Comparison of ENCODE assay signal across 1 cellular context in the genomic region with DNA sequence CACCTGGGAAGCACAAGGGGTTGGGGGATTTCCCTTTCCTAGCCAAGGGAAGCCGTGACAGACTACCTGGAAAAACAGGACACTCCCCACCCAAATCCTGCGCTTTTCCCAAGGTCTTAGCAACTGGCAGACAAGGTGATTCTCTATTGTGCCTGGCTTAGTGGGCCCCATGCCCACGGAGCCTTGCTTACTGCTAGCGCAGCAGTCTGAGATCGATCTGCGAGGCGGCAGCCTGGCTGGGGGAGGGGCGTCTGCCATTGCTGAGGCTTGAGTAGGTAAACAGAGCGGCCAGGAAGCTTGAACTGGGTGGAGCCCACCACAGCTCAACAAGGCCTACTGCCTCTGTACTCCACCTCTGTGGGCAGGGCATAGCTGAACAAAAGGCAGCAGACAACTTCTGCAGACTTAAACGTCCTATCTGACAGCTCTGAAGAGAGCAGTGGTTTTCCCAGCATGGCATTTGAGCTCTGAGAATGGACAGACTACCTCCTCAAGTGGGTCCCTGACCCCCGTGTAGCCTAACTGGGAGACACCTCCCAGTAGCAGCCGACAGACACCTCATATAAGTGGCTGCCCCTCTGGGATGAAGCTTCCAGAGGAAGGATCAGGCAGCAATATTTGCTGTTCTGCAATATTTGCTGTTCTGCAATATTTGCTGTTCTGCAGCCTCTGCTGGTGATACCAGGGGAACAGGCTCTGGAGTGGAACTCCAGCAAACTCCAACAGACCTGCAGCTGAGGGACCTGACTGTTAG.
TF ChIP-seq lines count a peak whose summit lies in the region.
"Not testable (repeated sequence)": the region's sequence is repeated elsewhere in the genome, so short reads cannot be mapped to it uniquely, and the experiment has no call there.

No MANE protein-coding gene starts in this region.

TF ChIP-seq in HepG2, 621 proteins besides CTCF, POLR2A, EP300 and RAD21 (continued from another document and continues in another):
- TF ChIP-seq, protein P1, sequence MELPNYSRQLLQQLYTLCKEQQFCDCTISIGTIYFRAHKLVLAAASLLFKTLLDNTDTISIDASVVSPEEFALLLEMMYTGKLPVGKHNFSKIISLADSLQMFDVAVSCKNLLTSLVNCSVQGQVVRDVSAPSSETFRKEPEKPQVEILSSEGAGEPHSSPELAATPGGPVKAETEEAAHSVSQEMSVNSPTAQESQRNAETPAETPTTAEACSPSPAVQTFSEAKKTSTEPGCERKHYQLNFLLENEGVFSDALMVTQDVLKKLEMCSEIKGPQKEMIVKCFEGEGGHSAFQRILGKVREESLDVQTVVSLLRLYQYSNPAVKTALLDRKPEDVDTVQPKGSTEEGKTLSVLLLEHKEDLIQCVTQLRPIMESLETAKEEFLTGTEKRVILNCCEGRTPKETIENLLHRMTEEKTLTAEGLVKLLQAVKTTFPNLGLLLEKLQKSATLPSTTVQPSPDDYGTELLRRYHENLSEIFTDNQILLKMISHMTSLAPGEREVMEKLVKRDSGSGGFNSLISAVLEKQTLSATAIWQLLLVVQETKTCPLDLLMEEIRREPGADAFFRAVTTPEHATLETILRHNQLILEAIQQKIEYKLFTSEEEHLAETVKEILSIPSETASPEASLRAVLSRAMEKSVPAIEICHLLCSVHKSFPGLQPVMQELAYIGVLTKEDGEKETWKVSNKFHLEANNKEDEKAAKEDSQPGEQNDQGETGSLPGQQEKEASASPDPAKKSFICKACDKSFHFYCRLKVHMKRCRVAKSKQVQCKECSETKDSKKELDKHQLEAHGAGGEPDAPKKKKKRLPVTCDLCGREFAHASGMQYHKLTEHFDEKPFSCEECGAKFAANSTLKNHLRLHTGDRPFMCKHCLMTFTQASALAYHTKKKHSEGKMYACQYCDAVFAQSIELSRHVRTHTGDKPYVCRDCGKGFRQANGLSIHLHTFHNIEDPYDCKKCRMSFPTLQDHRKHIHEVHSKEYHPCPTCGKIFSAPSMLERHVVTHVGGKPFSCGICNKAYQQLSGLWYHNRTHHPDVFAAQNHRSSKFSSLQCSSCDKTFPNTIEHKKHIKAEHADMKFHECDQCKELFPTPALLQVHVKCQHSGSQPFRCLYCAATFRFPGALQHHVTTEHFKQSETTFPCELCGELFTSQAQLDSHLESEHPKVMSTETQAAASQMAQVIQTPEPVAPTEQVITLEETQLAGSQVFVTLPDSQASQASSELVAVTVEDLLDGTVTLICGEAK (IDR thresholded peaks at IDR 0.05): not testable (repeated sequence)
- TF ChIP-seq, protein P1 (CRISPR knock-in tag; IDR thresholded peaks at IDR 0.05): peak; percentile 90
- TF ChIP-seq ZNF451 (CRISPR knock-in tag; IDR thresholded peaks at IDR 0.05) (peak; percentile 70; the same call in 1 of the 2 replicates), ZNF790 (CRISPR knock-in tag; IDR thresholded peaks at IDR 0.05; ENCODE audit: borderline replicate concordance) (peak; percentile 81; the same call in 1 of the 2 replicates), ZNF747 (CRISPR knock-in tag; IDR thresholded peaks at IDR 0.05; ENCODE audit: borderline replicate concordance) (peak; percentile 92), SRY (CRISPR knock-in tag; IDR thresholded peaks at IDR 0.05) (peak; percentile 91), ZNF460 (CRISPR knock-in tag; IDR thresholded peaks at IDR 0.05; ENCODE audit: borderline replicate concordance) (peak; percentile 32; the same call in 1 of the 2 replicates), HOXA3 (CRISPR knock-in tag; IDR thresholded peaks at IDR 0.05) (peak; percentile 95), RELA (CRISPR knock-in tag; IDR thresholded peaks at IDR 0.05) (peak; percentile 74; the same call in 1 of the 2 replicates), GLI4 (CRISPR knock-in tag; IDR thresholded peaks at IDR 0.05; ENCODE audit: borderline replicate concordance) (peak; percentile 79; the same call in 1 of the 2 replicates), MTA1 (CRISPR knock-in tag; IDR thresholded peaks at IDR 0.05; ENCODE audit: borderline replicate concordance) (peak; percentile 100), ZFX (CRISPR knock-in tag; IDR thresholded peaks at IDR 0.05; ENCODE audit: low read depth) (peak; percentile 86), ZNF501 (CRISPR knock-in tag; IDR thresholded peaks at IDR 0.05) (peak; percentile 79), AKAP8 (CRISPR knock-in tag; IDR thresholded peaks at IDR 0.05) (peak; percentile 84; the same call in 1 of the 2 replicates), ZNF205 (CRISPR knock-in tag; IDR thresholded peaks at IDR 0.05) (peak; percentile 90), NR2C2 (CRISPR knock-in tag; IDR thresholded peaks at IDR 0.05; ENCODE audit: borderline replicate concordance) (peak; percentile 60; the same call in 1 of the 2 replicates), YY1 (IDR thresholded peaks at IDR 0.05; ENCODE audit: insufficient read depth, insufficient replicate concordance, low read depth, low read length) (peak; percentile 81), ZNF383 (CRISPR knock-in tag; IDR thresholded peaks at IDR 0.05; ENCODE audit: borderline replicate concordance) (peak; percentile 78; the same call in 1 of the 2 replicates), ZNF766 (CRISPR knock-in tag; IDR thresholded peaks at IDR 0.05; ENCODE audit: borderline replicate concordance) (0 out of 2 replicates have a peak, but pooled peaks have one; percentile 74)
- TF ChIP-seq, protein P2, sequence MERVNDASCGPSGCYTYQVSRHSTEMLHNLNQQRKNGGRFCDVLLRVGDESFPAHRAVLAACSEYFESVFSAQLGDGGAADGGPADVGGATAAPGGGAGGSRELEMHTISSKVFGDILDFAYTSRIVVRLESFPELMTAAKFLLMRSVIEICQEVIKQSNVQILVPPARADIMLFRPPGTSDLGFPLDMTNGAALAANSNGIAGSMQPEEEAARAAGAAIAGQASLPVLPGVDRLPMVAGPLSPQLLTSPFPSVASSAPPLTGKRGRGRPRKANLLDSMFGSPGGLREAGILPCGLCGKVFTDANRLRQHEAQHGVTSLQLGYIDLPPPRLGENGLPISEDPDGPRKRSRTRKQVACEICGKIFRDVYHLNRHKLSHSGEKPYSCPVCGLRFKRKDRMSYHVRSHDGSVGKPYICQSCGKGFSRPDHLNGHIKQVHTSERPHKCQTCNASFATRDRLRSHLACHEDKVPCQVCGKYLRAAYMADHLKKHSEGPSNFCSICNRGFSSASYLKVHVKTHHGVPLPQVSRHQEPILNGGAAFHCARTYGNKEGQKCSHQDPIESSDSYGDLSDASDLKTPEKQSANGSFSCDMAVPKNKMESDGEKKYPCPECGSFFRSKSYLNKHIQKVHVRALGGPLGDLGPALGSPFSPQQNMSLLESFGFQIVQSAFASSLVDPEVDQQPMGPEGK (CRISPR knock-in tag; IDR thresholded peaks at IDR 0.05): peak; percentile 79
- TF ChIP-seq, protein P3, sequence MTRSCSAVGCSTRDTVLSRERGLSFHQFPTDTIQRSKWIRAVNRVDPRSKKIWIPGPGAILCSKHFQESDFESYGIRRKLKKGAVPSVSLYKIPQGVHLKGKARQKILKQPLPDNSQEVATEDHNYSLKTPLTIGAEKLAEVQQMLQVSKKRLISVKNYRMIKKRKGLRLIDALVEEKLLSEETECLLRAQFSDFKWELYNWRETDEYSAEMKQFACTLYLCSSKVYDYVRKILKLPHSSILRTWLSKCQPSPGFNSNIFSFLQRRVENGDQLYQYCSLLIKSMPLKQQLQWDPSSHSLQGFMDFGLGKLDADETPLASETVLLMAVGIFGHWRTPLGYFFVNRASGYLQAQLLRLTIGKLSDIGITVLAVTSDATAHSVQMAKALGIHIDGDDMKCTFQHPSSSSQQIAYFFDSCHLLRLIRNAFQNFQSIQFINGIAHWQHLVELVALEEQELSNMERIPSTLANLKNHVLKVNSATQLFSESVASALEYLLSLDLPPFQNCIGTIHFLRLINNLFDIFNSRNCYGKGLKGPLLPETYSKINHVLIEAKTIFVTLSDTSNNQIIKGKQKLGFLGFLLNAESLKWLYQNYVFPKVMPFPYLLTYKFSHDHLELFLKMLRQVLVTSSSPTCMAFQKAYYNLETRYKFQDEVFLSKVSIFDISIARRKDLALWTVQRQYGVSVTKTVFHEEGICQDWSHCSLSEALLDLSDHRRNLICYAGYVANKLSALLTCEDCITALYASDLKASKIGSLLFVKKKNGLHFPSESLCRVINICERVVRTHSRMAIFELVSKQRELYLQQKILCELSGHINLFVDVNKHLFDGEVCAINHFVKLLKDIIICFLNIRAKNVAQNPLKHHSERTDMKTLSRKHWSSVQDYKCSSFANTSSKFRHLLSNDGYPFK (CRISPR knock-in tag; IDR thresholded peaks at IDR 0.05; ENCODE audit: borderline replicate concordance): peak; percentile 76; the same call in 1 of the 2 replicates
- TF ChIP-seq, protein P4, sequence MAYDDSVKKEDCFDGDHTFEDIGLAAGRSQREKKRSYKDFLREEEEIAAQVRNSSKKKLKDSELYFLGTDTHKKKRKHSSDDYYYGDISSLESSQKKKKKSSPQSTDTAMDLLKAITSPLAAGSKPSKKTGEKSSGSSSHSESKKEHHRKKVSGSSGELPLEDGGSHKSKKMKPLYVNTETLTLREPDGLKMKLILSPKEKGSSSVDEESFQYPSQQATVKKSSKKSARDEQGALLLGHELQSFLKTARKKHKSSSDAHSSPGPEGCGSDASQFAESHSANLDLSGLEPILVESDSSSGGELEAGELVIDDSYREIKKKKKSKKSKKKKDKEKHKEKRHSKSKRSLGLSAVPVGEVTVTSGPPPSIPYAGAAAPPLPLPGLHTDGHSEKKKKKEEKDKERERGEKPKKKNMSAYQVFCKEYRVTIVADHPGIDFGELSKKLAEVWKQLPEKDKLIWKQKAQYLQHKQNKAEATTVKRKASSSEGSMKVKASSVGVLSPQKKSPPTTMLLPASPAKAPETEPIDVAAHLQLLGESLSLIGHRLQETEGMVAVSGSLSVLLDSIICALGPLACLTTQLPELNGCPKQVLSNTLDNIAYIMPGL (CRISPR knock-in tag; IDR thresholded peaks at IDR 0.05; ENCODE audit: borderline replicate concordance in 1 of 2, low read depth in 1 of 2): peak; percentile 42 to 68; a peak in 2 of 4 replicates
- TF ChIP-seq, protein P5, sequence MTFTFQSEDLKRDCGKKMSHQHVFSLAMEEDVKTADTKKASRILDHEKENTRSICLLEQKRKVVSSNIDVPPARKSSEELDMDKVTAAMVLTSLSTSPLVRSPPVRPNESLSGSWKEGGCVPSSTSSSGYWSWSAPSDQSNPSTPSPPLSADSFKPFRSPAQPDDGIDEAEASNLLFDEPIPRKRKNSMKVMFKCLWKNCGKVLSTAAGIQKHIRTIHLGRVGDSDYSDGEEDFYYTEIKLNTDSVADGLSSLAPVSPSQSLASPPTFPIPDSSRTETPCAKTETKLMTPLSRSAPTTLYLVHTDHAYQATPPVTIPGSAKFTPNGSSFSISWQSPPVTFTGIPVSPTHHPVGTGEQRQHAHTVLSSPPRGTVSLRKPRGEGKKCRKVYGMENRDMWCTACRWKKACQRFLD (CRISPR knock-in tag; IDR thresholded peaks at IDR 0.05; ENCODE audit: borderline replicate concordance): 0 out of 2 replicates have a peak, but pooled peaks have one; percentile 29
- TF ChIP-seq, protein P6, sequence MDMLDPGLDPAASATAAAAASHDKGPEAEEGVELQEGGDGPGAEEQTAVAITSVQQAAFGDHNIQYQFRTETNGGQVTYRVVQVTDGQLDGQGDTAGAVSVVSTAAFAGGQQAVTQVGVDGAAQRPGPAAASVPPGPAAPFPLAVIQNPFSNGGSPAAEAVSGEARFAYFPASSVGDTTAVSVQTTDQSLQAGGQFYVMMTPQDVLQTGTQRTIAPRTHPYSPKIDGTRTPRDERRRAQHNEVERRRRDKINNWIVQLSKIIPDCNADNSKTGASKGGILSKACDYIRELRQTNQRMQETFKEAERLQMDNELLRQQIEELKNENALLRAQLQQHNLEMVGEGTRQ (IDR thresholded peaks at IDR 0.05; ENCODE audit: low read depth, low read length): not testable (repeated sequence)
- TF ChIP-seq, protein P6 (CRISPR knock-in tag; IDR thresholded peaks at IDR 0.05; ENCODE audit: borderline replicate concordance): peak; percentile 35; the same call in 1 of the 2 replicates
- TF ChIP-seq, protein P7, sequence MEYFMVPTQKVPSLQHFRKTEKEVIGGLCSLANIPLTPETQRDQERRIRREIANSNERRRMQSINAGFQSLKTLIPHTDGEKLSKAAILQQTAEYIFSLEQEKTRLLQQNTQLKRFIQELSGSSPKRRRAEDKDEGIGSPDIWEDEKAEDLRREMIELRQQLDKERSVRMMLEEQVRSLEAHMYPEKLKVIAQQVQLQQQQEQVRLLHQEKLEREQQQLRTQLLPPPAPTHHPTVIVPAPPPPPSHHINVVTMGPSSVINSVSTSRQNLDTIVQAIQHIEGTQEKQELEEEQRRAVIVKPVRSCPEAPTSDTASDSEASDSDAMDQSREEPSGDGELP (IDR thresholded peaks at IDR 0.05; ENCODE audit: borderline replicate concordance, low read depth): 0 out of 2 replicates have a peak, but pooled peaks have one; percentile 57
